ENCODE assay signal across 14 cellular contexts in the genomic region with DNA sequence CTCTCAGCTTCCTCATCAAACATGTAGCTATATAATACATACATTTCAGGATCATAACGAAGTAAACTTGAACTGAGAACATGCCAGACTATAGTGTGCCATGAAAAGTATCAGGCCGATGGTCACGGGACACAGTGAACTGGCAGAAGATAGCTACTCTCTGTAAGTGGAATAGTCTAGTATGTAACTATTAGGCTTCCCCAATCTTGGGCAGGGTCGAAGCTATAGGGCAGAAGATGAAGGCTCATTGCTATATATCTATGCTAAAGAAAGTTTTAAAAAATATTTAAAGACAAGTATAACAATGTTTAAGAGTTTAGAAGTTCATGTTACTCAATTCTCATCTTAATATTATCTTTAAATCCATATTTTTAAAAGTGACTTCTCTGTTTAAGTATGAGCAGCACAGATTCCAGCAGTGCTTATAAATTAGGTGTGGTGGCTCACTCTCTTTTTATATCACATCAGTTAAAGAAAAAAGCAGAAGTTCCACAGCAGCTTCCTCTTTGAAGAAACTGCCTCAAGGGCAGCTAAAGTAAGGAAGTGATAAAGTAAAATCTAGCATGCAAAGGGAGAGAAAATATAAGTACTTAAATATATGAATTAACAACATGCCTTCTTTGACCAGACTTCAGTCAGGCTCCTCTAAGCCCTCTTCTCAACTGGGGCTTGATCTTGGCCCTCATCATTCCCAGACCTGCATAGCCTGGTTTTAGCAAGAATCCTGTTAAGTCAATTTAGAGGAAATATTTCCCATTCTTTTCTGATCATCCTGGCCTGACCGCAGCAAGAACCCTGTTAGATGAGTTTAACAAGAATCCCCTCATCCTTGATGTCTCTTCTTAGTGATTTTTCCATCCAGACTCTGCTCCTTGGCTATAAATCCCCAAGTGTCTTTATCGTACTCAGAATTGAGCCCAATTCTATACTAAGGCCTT. TPM values are rescaled to one million over a fixed set of nuclear protein-coding genes. Genes with fewer than 3 reads are reported as not detected.
DNase-seq lines count a peak whose midpoint lies in the region; ATAC-seq and TF ChIP-seq lines count a peak whose summit lies in the region.
"Had no signal": no experiment of that assay in that cellular context is flagged by ENCODE, and none has a peak within 500 bp of the region (broad histone marks: within the 10 kb centered on the region; RNA-seq: fewer than 3 reads in every experiment).

No MANE protein-coding gene starts in this region.

- H3K4me2 ChIP-seq in OCI-LY7 (ENCODE audit: low read length): peak overlapping the region; percentile 67

- H3K27me3 Mint-ChIP-seq in activated T-cell treated with anti-CD3 and anti-CD28 coated beads, Interleukin-2, amount 50 U/mL, for 72 hours (ENCODE audit: low read depth): peaks cover 28% of the 10 kb centered on the region

- peak overlapping the region; percentile 99 for H2AFZ ChIP-seq in OCI-LY7 (ENCODE audit: low read length)

- peaks cover 12% of the 10 kb centered on the region; the same call in 1 of the 2 replicates for H3K9me3 ChIP-seq in OCI-LY7 (ENCODE audit: low read length)
- H3K9me3 ChIP-seq in mucosa of descending colon: no peaks in the 10 kb centered on the region
- H3K9me3 ChIP-seq: Caco-2, ovary had no signal

- H3K4me3 ChIP-seq in OCI-LY7 (ENCODE audit: low read depth, low read length, poor library complexity, severe bottlenecking) (peak overlapping the region; percentile 15), mucosa of descending colon (no peak overlapping the region)
- H3K4me3 ChIP-seq: ovary had no signal

- H3K27ac Mint-ChIP-seq in activated T-cell treated with anti-CD3 and anti-CD28 coated beads, Interleukin-2, amount 50 U/mL, for 72 hours: no peak overlapping the region

- no peaks in the 10 kb centered on the region for H3K79me2 ChIP-seq in OCI-LY7 (ENCODE audit: insufficient read depth, low read depth, low read length)

- POLR2A ChIA-PET in OCI-LY7 (lab: Charles Lee): interaction anchor here (0.7 to 3.7 kb wide), 7 partner anchors 10 to 1087 kb away, joined by 3 to 36 read pairs (median 3); a partner anchor contains a TSS

- H3K36me3 ChIP-seq in OCI-LY7 (ENCODE audit: insufficient read depth, low read length) (no peaks in the 10 kb centered on the region), mucosa of descending colon (ENCODE audit: low read depth) (no peaks in the 10 kb centered on the region)
- H3K36me3 ChIP-seq: ovary had no signal

- H3K4me1 Mint-ChIP-seq in activated T-cell treated with anti-CD3 and anti-CD28 coated beads, Interleukin-2, amount 50 U/mL, for 72 hours (ENCODE audit: low read depth): peaks cover 17% of the 10 kb centered on the region

- CTCF ChIA-PET in OCI-LY7 (lab: Charles Lee; ENCODE audit: unreplicated experiment): interaction anchor here (1.0 to 1.2 kb wide), 4 partner anchors 9 to 35 kb away, joined by 3 to 7 read pairs (median 4); a partner anchor contains a TSS

- H3K4me3 Mint-ChIP-seq in activated T-cell treated with anti-CD3 and anti-CD28 coated beads, Interleukin-2, amount 50 U/mL, for 72 hours: no peak overlapping the region

- DNase-seq in OCI-LY7 (ENCODE audit: low spot score) (peak; percentile 88), mucosa of descending colon (no peak), NCI-H82 (lab: John Stamatoyannopoulos, UW) (no peak), NCI-H510A (lab: John Stamatoyannopoulos, UW) (no peak)
- DNase-seq in activated T-cell treated with anti-CD3 and anti-CD28 coated beads, Interleukin-2, amount 50 U/mL, for 72 hours: no peak
- no peak for DNase-seq in stimulated activated CD4-positive, alpha-beta T cell treated with anti-CD3 and anti-CD28 coated beads, Interleukin-15, amount 100 ng/mL, for 24 hours
- DNase-seq: activated naive CD4-positive, alpha-beta T cell treated with Interleukin-2 at 50 U/mL for 16 hours; Caco-2; NCI-H2227 treated with DMSO at 0.1 percent for 48 hours; ovary; SHP77 treated with DMSO at 0.1 percent for 48 hours; stimulated activated CD4-positive, alpha-beta T cell treated with anti-CD3 and anti-CD28 coated beads, Interleukin-2, amount 100 ng/mL, for 48 hours had no signal

- TF ChIP-seq CTCF in OCI-LY7 (conservative IDR thresholded peaks at IDR 0.05; ENCODE audit: low read length): no peak
- no peak for TF ChIP-seq CTCF in mucosa of descending colon (IDR thresholded peaks at IDR 0.05)

- no peaks in the 10 kb centered on the region for H3K9me2 ChIP-seq in OCI-LY7 (ENCODE audit: insufficient read depth, low read length)

- peak; percentile 38 for ATAC-seq in GM18861 (IDR thresholded peaks at IDR 0.05; ENCODE audit: unreplicated experiment)
- peak; percentile 56 for ATAC-seq in HG03135 (IDR thresholded peaks at IDR 0.05; ENCODE audit: unreplicated experiment)
- ATAC-seq in mucosa of descending colon: peak; percentile 50
- ATAC-seq in activated T-cell treated with anti-CD3 and anti-CD28 coated beads, Interleukin-2, amount 50 U/mL, for 72 hours (replicated peaks in 1 of 2): no peak

- peak overlapping the region; percentile 76 for H3K27ac ChIP-seq in OCI-LY7 (ENCODE audit: low read depth, low read length, poor library complexity, severe bottlenecking)
- H3K27ac ChIP-seq: ovary had no signal

- H4K20me1 ChIP-seq in OCI-LY7 (ENCODE audit: insufficient read depth, low read length): no peaks in the 10 kb centered on the region

- peaks cover 28% of the 10 kb centered on the region for H3K4me1 ChIP-seq in OCI-LY7 (ENCODE audit: insufficient read depth, low read length, poor library complexity, severe bottlenecking)
- no peaks in the 10 kb centered on the region for H3K4me1 ChIP-seq in mucosa of descending colon (ENCODE audit: low read depth)
- H3K4me1 ChIP-seq: Caco-2 had no signal

- peaks cover 0 to 3% of the 10 kb centered on the region in 2 donors for H3K36me3 Mint-ChIP-seq in activated T-cell treated with anti-CD3 and anti-CD28 coated beads, Interleukin-2, amount 50 U/mL, for 72 hours (ENCODE audit: insufficient read depth in 2 of 2)

- no peaks in the 10 kb centered on the region for H3K9me3 Mint-ChIP-seq in activated T-cell treated with anti-CD3 and anti-CD28 coated beads, Interleukin-2, amount 50 U/mL, for 72 hours

- intact Hi-C loops in OCI-LY7 (cut with micrococcal nuclease; ENCODE audit: unreplicated experiment) (no loop called here), mucosa of descending colon (cut with DNase I, micrococcal nuclease) (no loop called here)

- BruUV-seq in OCI-LY7 (replicated peaks; lab: Mats Ljungman, UMichigan): no TSS peak

RNA-seq across cellular contexts. Expression of a gene that starts 8.4 kb away (rescaled TPM):
- 2.8 and 3.4 TPM in 2 replicates for total RNA-seq in OCI-LY7 (2014; rRNA removed; shearing (Covaris generic))
- total RNA-seq in OCI-LY7 (2022): 3.3 and 4.6 TPM in 2 replicates
- 10 to 100 TPM in 2 of 3 donors, 1 to 10 TPM in 1; 3.8 to 20.1 (median 10.1) TPM for total RNA-seq in mucosa of descending colon
- total RNA-seq in activated T-cell treated with anti-CD3 and anti-CD28 coated beads, Interleukin-2, amount 50 U/mL, for 72 hours: 1 to 10 TPM; 6.3 to 10.0 TPM

RNA-seq across cellular contexts. Expression of a gene that starts 39.2 kb away (rescaled TPM):
- total RNA-seq in OCI-LY7 (2014; rRNA removed; shearing (Covaris generic)): 27.6 and 44.0 TPM in 2 replicates
- total RNA-seq in OCI-LY7 (2022) (78.0 and 81.7 TPM in 2 replicates), mucosa of descending colon (10 to 100 TPM; 34.1 to 48.5 (median 34.8) TPM)
- total RNA-seq in activated T-cell treated with anti-CD3 and anti-CD28 coated beads, Interleukin-2, amount 50 U/mL, for 72 hours: 10 to 100 TPM; 78.2 to 80.1 TPM

Comparison
In these comparisons a context has a peak if more than half of its experiments do, and no peak if none do; other contexts are left out.
1. ATAC-seq: peak in GM18861 (single experiment), HG03135 (single experiment) and mucosa of descending colon (single experiment); none in activated T-cell treated with anti-CD3 and anti-CD28 coated beads, Interleukin-2, amount 50 U/mL, for 72 hours (0 of 2).